ENCODE assay signal across 11 cellular contexts in the genomic region with DNA sequence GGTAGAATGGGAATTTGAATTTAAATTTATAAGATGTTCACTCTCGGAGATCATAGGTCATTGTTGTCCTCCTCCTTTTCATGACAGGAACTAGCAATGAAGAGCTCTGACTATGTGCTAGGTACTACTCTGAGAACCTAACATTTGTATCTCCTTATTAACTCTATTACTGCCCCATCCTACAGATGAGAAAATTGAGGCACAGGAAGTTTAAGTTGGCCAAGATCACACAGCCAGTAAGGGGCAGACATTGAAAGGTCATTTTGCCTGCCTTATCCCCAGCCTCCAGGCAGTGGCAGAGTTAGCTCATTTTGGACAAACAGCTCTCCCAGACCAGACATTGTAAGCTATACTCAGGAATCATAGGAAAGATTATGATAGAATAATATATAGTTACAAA. TPM values are rescaled to one million over a fixed set of nuclear protein-coding genes. Genes with fewer than 3 reads are reported as not detected.
A peak's percentile ranks its signal among the peaks of the same experiment; 100 is the strongest.
DNase-seq lines count a peak whose midpoint lies in the region; ATAC-seq, FAIRE-seq and TF ChIP-seq lines count a peak whose summit lies in the region.
"Had no signal": no experiment of that assay in that cellular context is flagged by ENCODE, and none has a peak within 500 bp of the region (broad histone marks: within the 10 kb centered on the region; RNA-seq: fewer than 3 reads in every experiment).

No MANE protein-coding gene starts in this region.

- H3K36me3 Mint-ChIP-seq in GM23338 (ENCODE audit: low read depth) (no peaks in the 10 kb centered on the region), T-helper 17 cell (ENCODE audit: low read depth) (peaks cover 6% of the 10 kb centered on the region)
- H3K36me3 Mint-ChIP-seq in stimulated activated memory B cell treated with anti-CD40 and anti-IgM and Interleukin-4, amounts not matched to agents 10 μg/mL and 1 μg/mL and 100 μg/mL, for 72 hours, result peaks cover 38% of the 10 kb centered on the region

- no peaks in the 10 kb centered on the region for H3K4me1 Mint-ChIP-seq in GM23338
- peaks cover 30% of the 10 kb centered on the region for H3K4me1 Mint-ChIP-seq in T-helper 17 cell
- peaks cover 52% of the 10 kb centered on the region for H3K4me1 Mint-ChIP-seq in stimulated activated memory B cell treated with anti-CD40 and anti-IgM and Interleukin-4, amounts not matched to agents 10 μg/mL and 1 μg/mL and 100 μg/mL, for 72 hours

- H3K27ac Mint-ChIP-seq in GM23338, result no peak overlapping the region
- H3K27ac Mint-ChIP-seq in T-helper 17 cell, result peak overlapping the region; percentile 100
- H3K27ac Mint-ChIP-seq in stimulated activated memory B cell treated with anti-CD40 and anti-IgM and Interleukin-4, amounts not matched to agents 10 μg/mL and 1 μg/mL and 100 μg/mL, for 72 hours, result no peak overlapping the region

- no peaks in the 10 kb centered on the region for H3K79me2 ChIP-seq in GM23338 (replicated peaks; ENCODE audit: insufficient read depth)

- H3F3A ChIP-seq in GM23338 (replicated peaks; ENCODE audit: low read depth), result no peaks in the 10 kb centered on the region

- H3K27me3 Mint-ChIP-seq in GM23338 (ENCODE audit: insufficient read depth, low read depth, poor library complexity) (no peaks in the 10 kb centered on the region), T-helper 17 cell (no peaks in the 10 kb centered on the region)
- no peaks in the 10 kb centered on the region for H3K27me3 Mint-ChIP-seq in stimulated activated memory B cell treated with anti-CD40 and anti-IgM and Interleukin-4, amounts not matched to agents 10 μg/mL and 1 μg/mL and 100 μg/mL, for 72 hours
- H3K27me3 Mint-ChIP-seq: activated B cell treated with CpG ODN at 0.5 μM for 24 hours; activated naive CD8-positive, alpha-beta T cell treated with anti-CD3 and anti-CD28 coated beads, Interleukin-2, amount 10 ng/mL, durations not matched to agents 7 days and 5 days had no signal

- H3K9me3 Mint-ChIP-seq in GM23338, result no peaks in the 10 kb centered on the region
- H3K9me3 Mint-ChIP-seq in stimulated activated memory B cell treated with anti-CD40 and anti-IgM and Interleukin-4, amounts not matched to agents 10 μg/mL and 1 μg/mL and 100 μg/mL, for 72 hours, result no peaks in the 10 kb centered on the region
- H3K9me3 Mint-ChIP-seq: activated B cell treated with CpG ODN at 0.5 μM for 24 hours; activated naive CD8-positive, alpha-beta T cell treated with anti-CD3 and anti-CD28 coated beads, Interleukin-2, amount 10 ng/mL, durations not matched to agents 7 days and 5 days had no signal

- H3K27me3 ChIP-seq in GM23338 (ENCODE audit: insufficient read depth), result no peaks in the 10 kb centered on the region

- DNase-seq in AG09319 (ENCODE audit: extremely low read depth, low read depth) (no peak), GM23338 (ENCODE audit: low spot score) (no peak), T-helper 17 cell (no peak), kidney (no peak), mesenteric fat pad (ENCODE audit: low spot score) (no peak), nucleus accumbens (lab: John Stamatoyannopoulos, UW) (no peak)

- intact Hi-C loops in kidney (cut with DNase I), result loop anchor here (10.0 kb wide), 1 partner anchor 89 kb away; no protein-coding TSS in a partner anchor

- H3K4me2 ChIP-seq in GM23338, result no peak overlapping the region

- ATAC-seq in GM23338, result peak; percentile 34; the same call in 2 of the 3 replicates
- no peak for ATAC-seq in T-helper 17 cell
- ATAC-seq in GM18873 (IDR thresholded peaks at IDR 0.05; ENCODE audit: low FRiP score, unreplicated experiment), result no peak
- ATAC-seq in stimulated activated memory B cell treated with anti-CD40 and anti-IgM and Interleukin-4, amounts not matched to agents 10 μg/mL and 1 μg/mL and 100 μg/mL, for 72 hours, result no peak

- H3K36me3 ChIP-seq in GM23338 (ENCODE audit: insufficient read depth) (no peaks in the 10 kb centered on the region), kidney (ENCODE audit: control insufficient read depth in 1 of 2, insufficient read depth in 2 of 2, low read length in 2 of 2) (no peaks in the 10 kb centered on the region)

- H3K9me2 ChIP-seq in GM23338 (ENCODE audit: insufficient read depth), result no peaks in the 10 kb centered on the region

- H3K9ac ChIP-seq in kidney (ENCODE audit: low read length in 2 of 2), result no peak overlapping the region

- no peak overlapping the region for H3K27ac ChIP-seq in GM23338 (ENCODE audit: low read depth)
- no peak overlapping the region for H3K27ac ChIP-seq in kidney (ENCODE audit: low read depth in 2 of 2, low read length in 2 of 2)

- no peaks in the 10 kb centered on the region for H3K4me1 ChIP-seq in GM23338 (ENCODE audit: insufficient read depth)
- H3K4me1 ChIP-seq in kidney (ENCODE audit: control insufficient read depth in 1 of 2, insufficient read depth in 1 of 2, low read depth in 1 of 2, low read length in 2 of 2), result no peaks in the 10 kb centered on the region

- no peak overlapping the region for H2AFZ ChIP-seq in GM23338

- no peak for FAIRE-seq in kidney (lab: Jason Lieb, UNC)

- H3K9me3 ChIP-seq in T-helper 17 cell (ENCODE audit: control insufficient read depth, low read length, poor library complexity, severe bottlenecking) (peaks cover 2% of the 10 kb centered on the region), kidney (ENCODE audit: control insufficient read depth in 1 of 2, low read length in 2 of 2) (no peaks in the 10 kb centered on the region)

- H3K4me3 ChIP-seq in GM23338 (no peak overlapping the region), kidney (ENCODE audit: low read length in 2 of 2) (no peak overlapping the region)
- H3K4me3 ChIP-seq: skin epidermis had no signal

- TF ChIP-seq CTCF in AG09319 (IDR thresholded peaks at IDR 0.05; ENCODE audit: low read depth, low read length) (peak; percentile 36), GM23338 (conservative IDR thresholded peaks at IDR 0.05; ENCODE audit: low read depth in 2 of 2) (peak in 1 of 2 experiments; percentile 33; a peak in 2 of 4 replicates), kidney (IDR thresholded peaks at IDR 0.05; ENCODE audit: borderline replicate concordance, extremely low read depth, insufficient read depth) (peak; percentile 2)

- H3K4me3 Mint-ChIP-seq in GM23338, result no peak overlapping the region
- no peak overlapping the region for H3K4me3 Mint-ChIP-seq in T-helper 17 cell
- no peak overlapping the region for H3K4me3 Mint-ChIP-seq in stimulated activated memory B cell treated with anti-CD40 and anti-IgM and Interleukin-4, amounts not matched to agents 10 μg/mL and 1 μg/mL and 100 μg/mL, for 72 hours
- H3K4me3 Mint-ChIP-seq: activated B cell treated with CpG ODN at 0.5 μM for 24 hours had no signal

- no peaks in the 10 kb centered on the region for H4K20me1 ChIP-seq in GM23338 (replicated peaks; ENCODE audit: insufficient read depth)

TF ChIP-seq in GM23338, 12 proteins besides CTCF, POLR2A, EP300 and RAD21:
- TF ChIP-seq NANOG (IDR thresholded peaks at IDR 0.05; ENCODE audit: borderline replicate concordance) (no peak), REST (IDR thresholded peaks at IDR 0.05; ENCODE audit: unreplicated experiment) (no peak), EZH2phosphoT487 (IDR thresholded peaks at IDR 0.05; ENCODE audit: unreplicated experiment) (no peak), CREB1 (CRISPR knock-in tag; IDR thresholded peaks at IDR 0.05; ENCODE audit: low read depth) (no peak)
- TF ChIP-seq, protein P1, sequence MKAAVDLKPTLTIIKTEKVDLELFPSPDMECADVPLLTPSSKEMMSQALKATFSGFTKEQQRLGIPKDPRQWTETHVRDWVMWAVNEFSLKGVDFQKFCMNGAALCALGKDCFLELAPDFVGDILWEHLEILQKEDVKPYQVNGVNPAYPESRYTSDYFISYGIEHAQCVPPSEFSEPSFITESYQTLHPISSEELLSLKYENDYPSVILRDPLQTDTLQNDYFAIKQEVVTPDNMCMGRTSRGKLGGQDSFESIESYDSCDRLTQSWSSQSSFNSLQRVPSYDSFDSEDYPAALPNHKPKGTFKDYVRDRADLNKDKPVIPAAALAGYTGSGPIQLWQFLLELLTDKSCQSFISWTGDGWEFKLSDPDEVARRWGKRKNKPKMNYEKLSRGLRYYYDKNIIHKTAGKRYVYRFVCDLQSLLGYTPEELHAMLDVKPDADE (IDR thresholded peaks at IDR 0.05), result no peak

RNA-seq across cellular contexts. Expression of gene SRGN, which starts 6.0 kb away (rescaled TPM):
- total RNA-seq in GM23338 (2014; rRNA removed; shearing (Covaris generic)), result not detected in 2 replicates
- polyA plus RNA-seq in GM23338 (2016; fragmentation: Nextera tagmentation; extraction: Ambion mirVana) (0.30 TPM in 1 of 2 replicates, not detected in the other), kidney (ENCODE audit: insufficient read depth, low read depth, low replicate concordance) (65.7 TPM)
- total RNA-seq in T-helper 17 cell (100 to 1,000 TPM; 382 to 467 TPM), kidney (130 TPM), mesenteric fat pad (404 TPM)

RNA-seq across cellular contexts. Expression of gene VPS26A, which starts 30.0 kb away (rescaled TPM):
- total RNA-seq in GM23338 (2014; rRNA removed; shearing (Covaris generic)), result 39.3 and 41.6 TPM in 2 replicates
- 23.1 and 29.0 TPM in 2 replicates for polyA plus RNA-seq in GM23338 (2016; fragmentation: Nextera tagmentation; extraction: Ambion mirVana)
- total RNA-seq in T-helper 17 cell, result 10 to 100 TPM; 28.7 to 36.7 TPM
- 52.5 TPM for total RNA-seq in kidney
- 38.9 TPM for polyA plus RNA-seq in kidney (ENCODE audit: insufficient read depth, low read depth, low replicate concordance)
- 63.0 TPM for total RNA-seq in mesenteric fat pad

Comparison
In these comparisons a context has a peak if more than half of its experiments do, and no peak if none do; other contexts are left out.
1. RNA of gene SRGN, which starts 6.0 kb away (total RNA-seq): 382 to 467 TPM in T-helper 17 cell, 404 TPM in mesenteric fat pad (single experiment) and 130 TPM in kidney (single experiment); not detected in GM23338; every median in the first group is over 100 times any median in the second.